ENCODE assay signal across 28 cellular contexts in genomic region chr7:132511387-132511786, GRCh38.
"Had no signal": no experiment of that assay in that cellular context is flagged by ENCODE, and none has a peak within 500 bp of the region (broad histone marks: within the 10 kb centered on the region; RNA-seq: fewer than 3 reads in every experiment).

No MANE protein-coding gene starts in this region.

- H3K4me2 ChIP-seq: neural progenitor cell had no signal

- H3K36me3 ChIP-seq: left lung, lower lobe of right lung, neural progenitor cell, sigmoid colon, tibial nerve had no signal

- FAIRE-seq: bronchial epithelial cell, small intestine had no signal

- H3K9me3 ChIP-seq: esophagus muscularis mucosa, heart left ventricle, left lung, lower lobe of right lung, psoas muscle, sigmoid colon, tibial nerve had no signal

- H3K4me3 ChIP-seq: esophagus muscularis mucosa, heart left ventricle, left lung, lower lobe of right lung, neural progenitor cell, psoas muscle, sigmoid colon, tibial nerve had no signal

- ATAC-seq: foreskin keratinocyte; heart left ventricle; left lung; lower lobe of right lung; natural killer cell; psoas muscle; stimulated activated naive B cell treated with anti-CD40 and anti-IgM and Interleukin-4, amounts not matched to agents 10 μg/mL and 1 μg/mL and 100 μg/mL, for 72 hours; WTC11 had no signal

- H3K9ac ChIP-seq: neural progenitor cell, parathyroid adenoma had no signal

- H3K27me3 ChIP-seq: esophagus muscularis mucosa, foreskin keratinocyte, heart left ventricle, neural progenitor cell, sigmoid colon, tibial nerve had no signal

- H3K4me1 Mint-ChIP-seq: stimulated activated naive B cell treated with anti-CD40 and anti-IgM and Interleukin-4, amounts not matched to agents 10 μg/mL and 1 μg/mL and 100 μg/mL, for 72 hours had no signal

- H3K27ac ChIP-seq: esophagus muscularis mucosa, foreskin keratinocyte, heart left ventricle, left lung, lower lobe of right lung, neural progenitor cell, parathyroid adenoma, psoas muscle, sigmoid colon, tibial nerve had no signal

- H3K27ac Mint-ChIP-seq: activated CD4-positive, alpha-beta memory T cell treated with anti-CD3 and anti-CD28 coated beads, Interleukin-2, amount 10 ng/mL, durations not matched to agents 7 days and 5 days; activated CD4-positive, alpha-beta T cell treated with anti-CD3 and anti-CD28 coated beads, Interleukin-2, amount 10 ng/mL, durations not matched to agents 7 days and 5 days; activated naive CD4-positive, alpha-beta T cell treated with anti-CD3 and anti-CD28 coated beads, Interleukin-2, amount 50 U/mL, for 24 hours; dendritic cell treated with granulocyte-macrophage colony-stimulating factor and Interleukin-4, amounts not matched to agents 40 ng/mL and 50 ng/mL, for 4 days; endodermal cell; neural progenitor cell; stimulated activated naive B cell treated with anti-CD40 and anti-IgM and Interleukin-4, amounts not matched to agents 10 μg/mL and 1 μg/mL and 100 μg/mL, for 72 hours; WTC11 had no signal

- H3K9me3 Mint-ChIP-seq: activated CD4-positive, alpha-beta memory T cell treated with anti-CD3 and anti-CD28 coated beads, Interleukin-2, amount 10 ng/mL, durations not matched to agents 7 days and 5 days; activated CD4-positive, alpha-beta T cell treated with anti-CD3 and anti-CD28 coated beads, Interleukin-2, amount 10 ng/mL, durations not matched to agents 7 days and 5 days; activated naive CD4-positive, alpha-beta T cell treated with anti-CD3 and anti-CD28 coated beads, Interleukin-2, amount 50 U/mL, for 24 hours; central memory CD8-positive, alpha-beta T cell; dendritic cell treated with granulocyte-macrophage colony-stimulating factor and Interleukin-4, amounts not matched to agents 40 ng/mL and 50 ng/mL, for 4 days; endodermal cell; natural killer cell; neural progenitor cell; stimulated activated naive B cell treated with anti-CD40 and anti-IgM and Interleukin-4, amounts not matched to agents 10 μg/mL and 1 μg/mL and 100 μg/mL, for 72 hours; WTC11 had no signal

- DNase-seq: activated CD4-positive, alpha-beta memory T cell treated with anti-CD3 and anti-CD28 coated beads, Interleukin-2, amount 10 ng/mL, durations not matched to agents 7 days and 5 days; activated CD4-positive, alpha-beta T cell treated with anti-CD3 and anti-CD28 coated beads for 1 hour; activated CD4-positive, alpha-beta T cell treated with anti-CD3 and anti-CD28 coated beads, Interleukin-2, amount 10 ng/mL, durations not matched to agents 7 days and 5 days; activated gamma-delta T cell treated with Interleukin-2 at 50 U/mL for 16 hours; anterior cingulate cortex; endodermal cell; foreskin keratinocyte; heart left ventricle; left lung; lower lobe of right lung; mesenchymal stem cell; natural killer cell; occipital lobe; psoas muscle; sigmoid colon; small intestine; stimulated activated CD4-positive, alpha-beta T cell treated with anti-CD3 and anti-CD28 coated beads, Interleukin-4, amount 100 ng/mL, for 4 hours; stimulated activated CD8-positive, alpha-beta memory T cell treated with anti-CD3 and anti-CD28 coated beads, Interleukin-4, amount 100 ng/mL, for 48 hours; stimulated activated naive B cell treated with anti-CD40 and anti-IgM and Interleukin-4, amounts not matched to agents 10 μg/mL and 1 μg/mL and 100 μg/mL, for 72 hours had no signal

- H3K36me3 Mint-ChIP-seq: activated naive CD4-positive, alpha-beta T cell treated with anti-CD3 and anti-CD28 coated beads, Interleukin-2, amount 50 U/mL, for 24 hours; natural killer cell; neural progenitor cell; stimulated activated naive B cell treated with anti-CD40 and anti-IgM and Interleukin-4, amounts not matched to agents 10 μg/mL and 1 μg/mL and 100 μg/mL, for 72 hours; WTC11 had no signal

- H3K27me3 Mint-ChIP-seq: activated naive CD4-positive, alpha-beta T cell treated with anti-CD3 and anti-CD28 coated beads, Interleukin-2, amount 50 U/mL, for 24 hours; central memory CD8-positive, alpha-beta T cell; stimulated activated naive B cell treated with anti-CD40 and anti-IgM and Interleukin-4, amounts not matched to agents 10 μg/mL and 1 μg/mL and 100 μg/mL, for 72 hours had no signal

- H3K4me1 ChIP-seq: foreskin keratinocyte, left lung, lower lobe of right lung, psoas muscle had no signal

- H3K4me3 Mint-ChIP-seq: activated CD4-positive, alpha-beta memory T cell treated with anti-CD3 and anti-CD28 coated beads, Interleukin-2, amount 10 ng/mL, durations not matched to agents 7 days and 5 days; activated CD4-positive, alpha-beta T cell treated with anti-CD3 and anti-CD28 coated beads, Interleukin-2, amount 10 ng/mL, durations not matched to agents 7 days and 5 days; activated naive CD4-positive, alpha-beta T cell treated with anti-CD3 and anti-CD28 coated beads, Interleukin-2, amount 50 U/mL, for 24 hours; central memory CD8-positive, alpha-beta T cell; dendritic cell treated with granulocyte-macrophage colony-stimulating factor and Interleukin-4, amounts not matched to agents 40 ng/mL and 50 ng/mL, for 4 days; endodermal cell; natural killer cell; neural progenitor cell; stimulated activated naive B cell treated with anti-CD40 and anti-IgM and Interleukin-4, amounts not matched to agents 10 μg/mL and 1 μg/mL and 100 μg/mL, for 72 hours; WTC11 had no signal
